Comparison of ENCODE assay signal across 16 cellular contexts in the genomic region with DNA sequence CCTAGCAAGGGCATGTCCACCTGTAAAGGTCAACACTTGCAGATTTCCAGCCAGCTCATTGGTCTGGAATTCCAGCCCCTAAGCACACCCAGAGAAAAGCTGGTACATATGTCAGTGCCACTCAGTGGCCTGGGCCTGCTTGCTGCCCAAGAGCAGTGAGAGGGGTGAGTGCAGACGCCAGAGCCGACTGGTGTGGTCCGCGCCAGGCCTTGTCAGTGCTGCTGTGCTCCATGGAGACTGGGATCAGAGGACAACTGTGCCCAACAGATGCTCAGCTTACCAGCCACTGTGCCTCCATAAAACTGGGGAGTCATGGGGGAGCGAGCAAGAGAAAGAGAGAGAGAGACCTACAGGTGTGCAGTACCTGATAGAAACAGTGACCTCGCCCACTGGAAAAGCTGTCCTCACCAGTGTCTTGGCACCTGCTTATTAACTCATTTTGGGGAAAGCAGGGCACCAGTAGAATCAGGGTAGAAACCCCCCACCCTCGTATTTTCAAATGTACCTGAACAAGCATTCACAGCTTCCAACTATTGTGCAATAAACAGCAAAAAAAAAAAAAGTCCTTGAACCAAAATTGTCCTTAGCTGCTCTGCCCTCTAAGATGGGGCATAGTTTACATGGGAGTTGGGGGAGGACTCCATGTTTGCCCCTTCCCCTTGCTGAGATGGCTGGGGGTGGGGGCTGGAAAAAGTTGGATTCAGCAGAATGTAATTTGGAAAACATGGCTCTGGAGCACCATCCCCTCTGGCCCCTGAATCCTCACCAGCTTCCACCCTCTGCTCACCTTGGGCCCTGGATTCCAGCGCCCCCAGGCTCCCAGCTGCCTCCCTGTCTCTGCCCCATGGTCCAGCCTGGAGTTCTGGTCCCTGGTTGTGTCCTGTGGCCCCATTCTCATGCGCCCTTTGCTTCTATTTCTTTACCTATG. TPM values are rescaled to one million over a fixed set of nuclear protein-coding genes. Genes with fewer than 3 reads are reported as not detected.
A peak's percentile ranks its signal among the peaks of the same experiment; 100 is the strongest.
DNase-seq lines count a peak whose midpoint lies in the region; ATAC-seq and TF ChIP-seq lines count a peak whose summit lies in the region.
"Had no signal": no experiment of that assay in that cellular context is flagged by ENCODE, and none has a peak within 500 bp of the region (broad histone marks: within the 10 kb centered on the region; RNA-seq: fewer than 3 reads in every experiment).

No MANE protein-coding gene starts in this region.

- H3K4me1 Mint-ChIP-seq in T-helper 1 cell treated with Interleukin-12 subunit alpha and Interleukin-12 subunit beta and Interleukin-4 antibody, amounts not matched to agents 30 μg/mL and 1 μg/mL, for 36 hours (ENCODE audit: low read depth), result peaks cover 58% of the 10 kb centered on the region
- peaks cover 49% of the 10 kb centered on the region for H3K4me1 Mint-ChIP-seq in activated T-helper 17 cell treated with anti-CD3 and anti-CD28 coated beads, Interleukin-2, amount 50 U/mL, for 72 hours
- peaks cover 72 to 76% of the 10 kb centered on the region in 2 donors for H3K4me1 Mint-ChIP-seq in natural killer cell

- no peak for DNase-seq in T-helper 1 cell
- no peak for DNase-seq in GM12865 (ENCODE audit: low read depth)
- DNase-seq in natural killer cell, result no peak
- no peak for DNase-seq in left ventricle myocardium inferior
- DNase-seq in occipital lobe (lab: John Stamatoyannopoulos, UW), result no peak
- DNase-seq: 8988T, COR-L47, dermis blood vessel endothelial cell, GDM1, head of caudate nucleus, mucosa of descending colon, NCI-H146 had no signal

- H3K36me3 ChIP-seq in left ventricle myocardium inferior, result no peaks in the 10 kb centered on the region

- no peaks in the 10 kb centered on the region for H3K27me3 Mint-ChIP-seq in T-helper 1 cell treated with Interleukin-12 subunit alpha and Interleukin-12 subunit beta and Interleukin-4 antibody, amounts not matched to agents 30 μg/mL and 1 μg/mL, for 36 hours (ENCODE audit: low read depth)
- no peaks in the 10 kb centered on the region for H3K27me3 Mint-ChIP-seq in activated T-helper 17 cell treated with anti-CD3 and anti-CD28 coated beads, Interleukin-2, amount 50 U/mL, for 72 hours
- H3K27me3 Mint-ChIP-seq in natural killer cell (ENCODE audit: low read depth in 2 of 2), result no peaks in the 10 kb centered on the region
- H3K27me3 Mint-ChIP-seq: progenitor cell of endocrine pancreas had no signal

- intact Hi-C loops in natural killer cell (cut with micrococcal nuclease), result loop anchor here (5.0 kb wide), 2 partner anchors 92 to 98 kb away; a partner anchor contains a TSS
- intact Hi-C loops in left ventricle myocardium inferior (cut with micrococcal nuclease), result no loop called here

- H3K27ac Mint-ChIP-seq in T-helper 1 cell treated with Interleukin-12 subunit alpha and Interleukin-12 subunit beta and Interleukin-4 antibody, amounts not matched to agents 30 μg/mL and 1 μg/mL, for 36 hours, result peak overlapping the region; percentile 35
- peak overlapping the region; percentile 99 for H3K27ac Mint-ChIP-seq in activated T-helper 17 cell treated with anti-CD3 and anti-CD28 coated beads, Interleukin-2, amount 50 U/mL, for 72 hours
- peak overlapping the region; percentile 71 to 98 for H3K27ac Mint-ChIP-seq in natural killer cell
- H3K27ac Mint-ChIP-seq: progenitor cell of endocrine pancreas had no signal

- peaks cover 38% of the 10 kb centered on the region for H3K4me1 ChIP-seq in left ventricle myocardium inferior

- no peaks in the 10 kb centered on the region for H3K27me3 ChIP-seq in left ventricle myocardium inferior (ENCODE audit: low read depth)

- no peak overlapping the region for H3K27ac ChIP-seq in left ventricle myocardium inferior (replicated peaks)

- ATAC-seq in activated T-helper 17 cell treated with anti-CD3 and anti-CD28 coated beads, Interleukin-2, amount 50 U/mL, for 72 hours (replicated peaks), result no peak
- ATAC-seq in natural killer cell, result no peak
- ATAC-seq in activated CD4-positive, CD25-positive, alpha-beta regulatory T cell treated with anti-CD3 and anti-CD28 coated beads, Interleukin-2, amount 50 U/mL, for 24 hours, result no peak
- ATAC-seq: mucosa of descending colon had no signal

- peaks cover 11% of the 10 kb centered on the region for H3K9me3 Mint-ChIP-seq in T-helper 1 cell treated with Interleukin-12 subunit alpha and Interleukin-12 subunit beta and Interleukin-4 antibody, amounts not matched to agents 30 μg/mL and 1 μg/mL, for 36 hours
- no peaks in the 10 kb centered on the region for H3K9me3 Mint-ChIP-seq in activated T-helper 17 cell treated with anti-CD3 and anti-CD28 coated beads, Interleukin-2, amount 50 U/mL, for 72 hours
- no peaks in the 10 kb centered on the region for H3K9me3 Mint-ChIP-seq in natural killer cell

- peak overlapping the region; percentile 89 for H3K4me3 Mint-ChIP-seq in T-helper 1 cell treated with Interleukin-12 subunit alpha and Interleukin-12 subunit beta and Interleukin-4 antibody, amounts not matched to agents 30 μg/mL and 1 μg/mL, for 36 hours
- peak overlapping the region; percentile 100 for H3K4me3 Mint-ChIP-seq in activated T-helper 17 cell treated with anti-CD3 and anti-CD28 coated beads, Interleukin-2, amount 50 U/mL, for 72 hours
- H3K4me3 Mint-ChIP-seq in natural killer cell, result peak overlapping the region; percentile 78

- H3K36me3 Mint-ChIP-seq in T-helper 1 cell treated with Interleukin-12 subunit alpha and Interleukin-12 subunit beta and Interleukin-4 antibody, amounts not matched to agents 30 μg/mL and 1 μg/mL, for 36 hours (ENCODE audit: low read depth), result peaks cover 48% of the 10 kb centered on the region
- H3K36me3 Mint-ChIP-seq in activated T-helper 17 cell treated with anti-CD3 and anti-CD28 coated beads, Interleukin-2, amount 50 U/mL, for 72 hours (ENCODE audit: low read depth), result peaks cover 37% of the 10 kb centered on the region
- peaks cover 17% of the 10 kb centered on the region for H3K36me3 Mint-ChIP-seq in natural killer cell

- no peak for TF ChIP-seq CTCF in GM12865 (IDR thresholded peaks at IDR 0.05; ENCODE audit: insufficient read depth, low read depth, low read length, missing control alignments)
- no peak for TF ChIP-seq CTCF in natural killer cell (IDR thresholded peaks at IDR 0.05)
- no peak for TF ChIP-seq CTCF in left ventricle myocardium inferior (IDR thresholded peaks at IDR 0.05; ENCODE audit: borderline replicate concordance)

- peak overlapping the region; percentile 84 for H3K4me3 ChIP-seq in GM12865 (ENCODE audit: low read depth, low read length)
- no peak overlapping the region for H3K4me3 ChIP-seq in left ventricle myocardium inferior

- H3K9me3 ChIP-seq in left ventricle myocardium inferior (replicated peaks), result peaks cover 22% of the 10 kb centered on the region
- H3K9me3 ChIP-seq: mucosa of descending colon had no signal

RNA-seq across cellular contexts. Expression of a gene that starts 1.4 kb away (rescaled TPM):
- 10 to 100 TPM; 45.1 to 70.4 TPM for total RNA-seq in activated T-helper 17 cell treated with anti-CD3 and anti-CD28 coated beads, Interleukin-2, amount 50 U/mL, for 72 hours
- total RNA-seq in natural killer cell, result 10 to 100 TPM; 58.4 to 92.6 (median 73.4) TPM
- 4.3 TPM for total RNA-seq in left ventricle myocardium inferior
- 0.47 TPM for total RNA-seq in occipital lobe

Comparison
In these comparisons a context has a peak if more than half of its experiments do, and no peak if none do; other contexts are left out.
1. H3K27ac Mint-ChIP-seq: peak in every context shown above with its lines; median percentile 99 in activated T-helper 17 cell treated with anti-CD3 and anti-CD28 coated beads, Interleukin-2, amount 50 U/mL, for 72 hours; 84 in natural killer cell; 35 in T-helper 1 cell treated with Interleukin-12 subunit alpha and Interleukin-12 subunit beta and Interleukin-4 antibody, amounts not matched to agents 30 μg/mL and 1 μg/mL, for 36 hours.